ENCODE assay signal across 27 cellular contexts in genomic region chr5:84817953-84818352, GRCh38.
"Had no signal": no experiment of that assay in that cellular context is flagged by ENCODE, and none has a peak within 500 bp of the region (broad histone marks: within the 10 kb centered on the region; RNA-seq: fewer than 3 reads in every experiment).

No MANE protein-coding gene starts in this region.

- DNase-seq: colonic mucosa; cortex of kidney; dermis blood vessel endothelial cell; dorsolateral prefrontal cortex; effector CD4-positive, alpha-beta T cell; effector CD8-positive, alpha-beta T cell; effector memory CD4-positive, alpha-beta T cell; effector memory CD8-positive, alpha-beta T cell; endodermal cell; erythroblast; esophagus squamous epithelium; foreskin fibroblast; foreskin keratinocyte; foreskin melanocyte; gastrocnemius medialis; glutamatergic neuron; head of caudate nucleus; heart left ventricle; heart right ventricle had no signal

- H3K27ac ChIP-seq: colonic mucosa, coronary artery, dorsolateral prefrontal cortex, epithelial cell of prostate, esophagus muscularis mucosa, esophagus squamous epithelium, foreskin keratinocyte, gastrocnemius medialis, gastroesophageal sphincter, heart left ventricle, heart right ventricle had no signal

- H3K27me3 ChIP-seq: colonic mucosa, dorsolateral prefrontal cortex, esophagus muscularis mucosa, esophagus squamous epithelium, foreskin keratinocyte, gastrocnemius medialis, gastroesophageal sphincter, heart left ventricle, heart right ventricle had no signal

- H3K9me3 ChIP-seq: colonic mucosa, esophagus muscularis mucosa, esophagus squamous epithelium, gastrocnemius medialis, gastroesophageal sphincter, heart left ventricle, heart right ventricle had no signal

- ATAC-seq: effector memory CD8-positive, alpha-beta T cell; esophagus mucosa; foreskin keratinocyte; gastrocnemius medialis; gastroesophageal sphincter; heart left ventricle; heart right ventricle had no signal

- H3K4me3 Mint-ChIP-seq: dendritic cell treated with granulocyte-macrophage colony-stimulating factor and Interleukin-4, amounts not matched to agents 40 ng/mL and 50 ng/mL, for 4 days; effector memory CD8-positive, alpha-beta T cell; endodermal cell had no signal

- H3K27ac Mint-ChIP-seq: dendritic cell treated with granulocyte-macrophage colony-stimulating factor and Interleukin-4, amounts not matched to agents 40 ng/mL and 50 ng/mL, for 4 days; effector memory CD8-positive, alpha-beta T cell; endodermal cell had no signal

- H3K36me3 ChIP-seq: colonic mucosa, esophagus muscularis mucosa, esophagus squamous epithelium, gastrocnemius medialis, gastroesophageal sphincter, heart left ventricle, heart right ventricle had no signal

- H3K27me3 Mint-ChIP-seq: dendritic cell treated with granulocyte-macrophage colony-stimulating factor and Interleukin-4, amounts not matched to agents 40 ng/mL and 50 ng/mL, for 4 days; effector memory CD8-positive, alpha-beta T cell had no signal

- H3K9me3 Mint-ChIP-seq: dendritic cell treated with granulocyte-macrophage colony-stimulating factor and Interleukin-4, amounts not matched to agents 40 ng/mL and 50 ng/mL, for 4 days had no signal

- FAIRE-seq: endometrium, endothelial cell of umbilical vein had no signal

- H3K4me1 ChIP-seq: colonic mucosa, esophagus muscularis mucosa, esophagus squamous epithelium, foreskin keratinocyte, gastrocnemius medialis, gastroesophageal sphincter, heart left ventricle, heart right ventricle had no signal

- H3K4me3 ChIP-seq: colonic mucosa, coronary artery, dorsolateral prefrontal cortex, esophagus muscularis mucosa, esophagus squamous epithelium, gastrocnemius medialis, gastroesophageal sphincter, heart left ventricle, heart right ventricle had no signal
